Comparison of ENCODE assay signal across 3 cellular contexts in genomic region chr9:29021632-29022031, GRCh38.
"Had no signal": no experiment of that assay in that cellular context is flagged by ENCODE, and none has a peak within 500 bp of the region (broad histone marks: within the 10 kb centered on the region; RNA-seq: fewer than 3 reads in every experiment).

No MANE protein-coding gene starts in this region.

- H3K4me3 ChIP-seq: GM12878 had no signal

- DNase-seq: GDM1, GF-D8 had no signal

- ATAC-seq: GM12878 had no signal
